9 cellular contexts compared by ENCODE assay signal in the genomic region with DNA sequence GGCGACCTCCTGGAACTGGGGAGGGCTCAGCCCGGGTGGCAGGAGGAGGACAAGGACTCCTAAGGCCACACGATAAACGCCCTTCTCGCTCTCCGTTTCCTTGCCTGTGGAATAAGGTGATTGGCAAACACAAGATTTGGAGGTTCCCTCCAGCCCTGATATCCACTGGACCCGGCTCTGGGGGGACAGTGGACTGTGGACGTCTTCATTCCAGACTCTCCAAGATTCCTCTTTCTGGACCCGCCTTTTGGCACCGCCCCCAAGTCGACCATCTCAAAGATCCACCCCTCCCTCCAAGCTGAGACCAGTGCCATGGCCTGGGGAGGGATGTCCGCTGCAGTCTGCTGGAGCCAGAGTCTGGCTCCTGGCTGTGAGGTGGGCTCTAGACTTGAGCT. TPM values are rescaled to one million over a fixed set of nuclear protein-coding genes. Genes with fewer than 3 reads are reported as not detected.
DNase-seq lines count a peak whose midpoint lies in the region; ATAC-seq and TF ChIP-seq lines count a peak whose summit lies in the region.
"Had no signal": no experiment of that assay in that cellular context is flagged by ENCODE, and none has a peak within 500 bp of the region (broad histone marks: within the 10 kb centered on the region; RNA-seq: fewer than 3 reads in every experiment).

No MANE protein-coding gene starts in this region.

- no peak for TF ChIP-seq CTCF in fibroblast of mammary gland (conservative IDR thresholded peaks at IDR 0.05; ENCODE audit: control insufficient read depth, insufficient read depth, low read depth, low read length)
- no peak for TF ChIP-seq CTCF in neural crest cell (conservative IDR thresholded peaks at IDR 0.05)

- H3K9ac ChIP-seq in SK-N-MC (ENCODE audit: insufficient read length), result no peak overlapping the region

- peak; percentile 2 for DNase-seq in NCI-H2171 treated with DMSO at 0.1 percent for 48 hours (lab: John Stamatoyannopoulos, UW)
- DNase-seq in NCI-H2171 (lab: John Stamatoyannopoulos, UW), result no peak
- DNase-seq in SK-N-MC (ENCODE audit: low read depth, low spot score), result no peak
- DNase-seq in fibroblast of mammary gland (ENCODE audit: low read depth), result peak; percentile 27
- DNase-seq in neural crest cell (ENCODE audit: low read depth, low spot score), result no peak
- no peak for DNase-seq in mucosa of gallbladder (ENCODE audit: low spot score)
- DNase-seq: DND-41 had no signal

- peaks cover 7% of the 10 kb centered on the region for H3K27me3 Mint-ChIP-seq in neural crest cell (ENCODE audit: low read depth)

- H3K36me3 ChIP-seq in SK-N-MC (ENCODE audit: insufficient read depth, low read length), result peaks cover 7% of the 10 kb centered on the region; the same call in 1 of the 2 replicates

- H3K4me3 ChIP-seq in SK-N-MC (peak overlapping the region; percentile 74), fibroblast of mammary gland (ENCODE audit: control insufficient read depth, low read depth, low read length) (peak overlapping the region; percentile 65)

- H3K9me3 Mint-ChIP-seq in neural crest cell, result no peaks in the 10 kb centered on the region

- H3K27ac ChIP-seq in SK-N-MC, result no peak overlapping the region

- peaks cover 5% of the 10 kb centered on the region for H3K36me3 Mint-ChIP-seq in neural crest cell (ENCODE audit: low read depth)

- peak overlapping the region; percentile 90 for H3K4me3 Mint-ChIP-seq in neural crest cell

- H3K9me3 ChIP-seq in SK-N-MC (ENCODE audit: low read depth, low read length), result no peaks in the 10 kb centered on the region

- H3K4me1 Mint-ChIP-seq in neural crest cell, result peaks cover 6% of the 10 kb centered on the region

- ATAC-seq in HG02852 (IDR thresholded peaks at IDR 0.05; ENCODE audit: unreplicated experiment), result no peak
- no peak for ATAC-seq in GM19395 (IDR thresholded peaks at IDR 0.05; ENCODE audit: unreplicated experiment)

- H3K27ac Mint-ChIP-seq in neural crest cell (ENCODE audit: unreplicated experiment), result peak overlapping the region; percentile 53

RNA-seq across cellular contexts. Expression of a gene that starts 23.6 kb away (rescaled TPM):
- 15.3 and 18.0 TPM in 2 replicates for total RNA-seq in neural crest cell
- 17.3 TPM for total RNA-seq in mucosa of gallbladder

RNA-seq across cellular contexts. Expression of a gene that starts 46.1 kb away (rescaled TPM):
- total RNA-seq in neural crest cell (15.8 and 15.9 TPM in 2 replicates), mucosa of gallbladder (11.7 TPM)

Comparison
In these comparisons a context has a peak if more than half of its experiments do, and no peak if none do; other contexts are left out.
1. DNase-seq: peak in NCI-H2171 treated with DMSO at 0.1 percent for 48 hours (single experiment) and fibroblast of mammary gland (single experiment); none in NCI-H2171 (single experiment), SK-N-MC (single experiment), neural crest cell (single experiment) and mucosa of gallbladder (single experiment).